9 cellular contexts compared by ENCODE assay signal in the genomic region with DNA sequence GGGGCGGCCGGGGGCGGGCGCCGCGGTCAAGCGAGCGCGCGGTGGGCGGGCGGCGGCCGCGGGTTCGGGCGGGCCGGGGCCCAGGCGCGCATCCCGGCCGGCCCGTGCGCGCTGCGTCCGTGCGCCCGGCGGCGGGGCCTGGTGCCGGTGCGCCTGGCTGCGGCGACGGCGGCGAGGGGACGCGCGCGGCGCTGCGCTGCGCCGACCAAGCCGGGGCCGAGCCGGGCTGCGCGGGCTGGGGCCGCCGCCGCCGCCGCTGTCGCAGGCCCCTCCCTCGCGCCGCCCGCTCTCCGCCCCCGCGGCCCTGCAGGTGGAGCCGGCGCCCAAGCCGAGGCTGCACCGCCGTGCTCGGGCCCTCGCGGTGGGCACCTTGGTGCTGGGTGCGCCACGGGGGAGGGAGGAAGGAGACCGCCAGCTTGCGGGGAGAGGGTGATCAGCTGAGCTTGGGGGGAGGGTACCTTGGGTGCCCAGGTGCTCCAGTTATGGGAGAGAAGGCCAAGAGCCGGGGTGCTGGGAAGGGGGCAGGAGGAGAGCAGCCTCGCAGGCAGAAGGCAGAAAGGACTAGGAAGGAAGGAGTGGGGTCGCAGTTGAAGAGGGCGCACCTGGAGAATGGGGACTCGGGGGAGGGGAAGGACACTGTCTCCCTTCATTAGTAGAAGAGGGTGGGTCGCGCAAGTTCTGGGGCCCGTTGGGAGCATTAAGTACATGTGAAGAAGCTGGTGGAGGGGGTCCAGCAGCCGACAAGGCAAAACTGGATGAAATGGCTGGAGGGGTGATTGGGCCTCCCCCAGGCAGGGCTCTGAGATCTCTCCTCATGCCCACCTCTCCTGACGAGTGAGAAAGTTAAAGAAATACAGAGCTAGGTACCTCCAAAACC. TPM values are rescaled to one million over a fixed set of nuclear protein-coding genes. Genes with fewer than 3 reads are reported as not detected.
DNase-seq lines count a peak whose midpoint lies in the region; ATAC-seq and TF ChIP-seq lines count a peak whose summit lies in the region.
"Had no signal": no experiment of that assay in that cellular context is flagged by ENCODE, and none has a peak within 500 bp of the region (broad histone marks: within the 10 kb centered on the region; RNA-seq: fewer than 3 reads in every experiment).

A gene (minus strand): TSS at position 228 of the 877 bp plus-strand sequence. CDS start 385 bp downstream, outside the sequence.

- H3K79me2 ChIP-seq in PC-9 (ENCODE audit: low read depth) = peaks cover 32% of the 10 kb centered on the region

- H4K20me1 ChIP-seq in PC-9 (ENCODE audit: insufficient read depth) = no peaks in the 10 kb centered on the region

- DNase-seq in NCI-H1105 treated with DMSO at 0.1 percent for 48 hours (lab: John Stamatoyannopoulos, UW) = peak; percentile 18
- no peak for DNase-seq in NCI-H1105 (lab: John Stamatoyannopoulos, UW)
- DNase-seq in PC-9 = peak in 1 of 2 experiments; percentile 52
- no peak for DNase-seq in heart left ventricle
- DNase-seq in prostate gland (ENCODE audit: low spot score) = no peak
- no peak for DNase-seq in NCI-H1436 (lab: John Stamatoyannopoulos, UW)
- no peak for DNase-seq in SKM-1 (lab: John Stamatoyannopoulos, UW; ENCODE audit: unreplicated experiment)
- DNase-seq in globus pallidus (ENCODE audit: low spot score) = no peak

- intact Hi-C loops in PC-9 (cut with micrococcal nuclease; ENCODE audit: unreplicated experiment) (loop anchor here (5.0 kb wide), 4 partner anchors 50 to 130 kb away; no protein-coding TSS in a partner anchor), heart left ventricle (cut with DNase I) (loop anchor here in 1 of 10 donors (5.0 kb wide), 1 partner anchor 75 kb away; no protein-coding TSS in a partner anchor), prostate gland (cut with DNase I) (no loop called here)

- H3K27ac ChIP-seq in PC-9 (peak within 1 kb of the TSS; percentile 69), heart left ventricle (no peak within 1 kb of the TSS), prostate gland (peak within 1 kb of the TSS; percentile 67 to 78)

- no peak for TF ChIP-seq POLR2A in heart left ventricle (IDR thresholded peaks at IDR 0.05)
- TF ChIP-seq POLR2A in prostate gland (IDR thresholded peaks at IDR 0.05) = no peak

- TF ChIP-seq CTCF in PC-9 (conservative IDR thresholded peaks at IDR 0.05) (no peak), heart left ventricle (IDR thresholded peaks at IDR 0.05) (no peak), prostate gland (IDR thresholded peaks at IDR 0.05) (no peak)

- no TSS peak for BruUV-seq in PC-9 (replicated peaks; lab: Mats Ljungman, UMichigan)

- no peaks in the 10 kb centered on the region for H3K9me2 ChIP-seq in PC-9 (ENCODE audit: insufficient read depth)

- ATAC-seq in heart left ventricle = peak in 2 of 4 donors; percentile 16 to 20

- H3K27me3 ChIP-seq in PC-9 (ENCODE audit: insufficient read depth, low read depth) = no peaks in the 10 kb centered on the region
- H3K27me3 ChIP-seq in heart left ventricle = peaks cover 0 to 62% (median 20%) of the 10 kb centered on the region in 9 donors
- H3K27me3 ChIP-seq in prostate gland (replicated peaks; ENCODE audit: insufficient read depth) = no peaks in the 10 kb centered on the region

- no peaks in the 10 kb centered on the region for H3K36me3 ChIP-seq in PC-9 (ENCODE audit: low read depth)
- no peaks in the 10 kb centered on the region for H3K36me3 ChIP-seq in heart left ventricle
- H3K36me3 ChIP-seq in prostate gland = no peaks in the 10 kb centered on the region

- peak within 1 kb of the TSS; percentile 79; the same call in 1 of the 2 replicates for H2AFZ ChIP-seq in PC-9

- POLR2A ChIA-PET in PC-9 (lab: Charles Lee; ENCODE audit: unreplicated experiment) = no interaction called here

- WGBS in heart left ventricle, 4 donors = 2 to 12% (median 4%) methylated on average over 17 to 86 of the region's 86 CpGs
- WGBS in prostate gland = 4% methylated on average over 58 of the region's 86 CpGs

- H3K4me3 ChIP-seq in PC-9 = peak within 1 kb of the TSS; percentile 69
- H3K4me3 ChIP-seq in heart left ventricle = peak within 1 kb of the TSS in 10 of 12 donors; percentile 11 to 60 (median 51)
- peak within 1 kb of the TSS; percentile 41 to 51 for H3K4me3 ChIP-seq in prostate gland

- H3K9me3 ChIP-seq in PC-9 (ENCODE audit: insufficient read depth, low read depth) (no peaks in the 10 kb centered on the region), heart left ventricle (no peaks in the 10 kb centered on the region), prostate gland (no peaks in the 10 kb centered on the region)

- 0 out of 2 replicates have a peak, but pooled peaks cover 3% of the 10 kb centered on the region for H3F3A ChIP-seq in PC-9 (ENCODE audit: insufficient read depth, low read depth)

- CTCF ChIA-PET in PC-9 (lab: Charles Lee) = interaction anchor here (0.6 to 0.7 kb wide), 3 partner anchors 67 to 192 kb away, joined by 3 to 10 read pairs (median 3); no protein-coding TSS in a partner anchor

- H3K4me1 ChIP-seq in PC-9 (replicated peaks; ENCODE audit: insufficient read depth) = peaks cover 5% of the 10 kb centered on the region
- peaks cover 0 to 21% (median 0%) of the 10 kb centered on the region in 12 donors for H3K4me1 ChIP-seq in heart left ventricle
- H3K4me1 ChIP-seq in prostate gland (replicated peaks) = no peaks in the 10 kb centered on the region

- H3K4me2 ChIP-seq in PC-9 = peak within 1 kb of the TSS; percentile 82

RNA-seq across cellular contexts. Expression of the gene that starts here (rescaled TPM):
- total RNA-seq in PC-9 (2021) (32.9 and 40.9 TPM in 2 replicates), heart left ventricle (10 to 100 TPM in 3 of 9 donors, 1 to 10 TPM in 6; 4.5 to 20.0 (median 8.0) TPM), prostate gland (10 to 100 TPM in 1 of 2 donors, 1 to 10 TPM in 1; 8.0 to 10.4 TPM)
- polyA plus RNA-seq in heart left ventricle = 1 to 10 TPM in 1 of 2 donors, under 1 TPM in 1; 0.22 to 1.3 TPM
- total RNA-seq: activated naive CD4-positive, alpha-beta T cell treated with anti-CD3 and anti-CD28 coated beads, Interleukin-2, amount 50 U/mL, for 72 hours had no signal

Comparison
In these comparisons a context has a peak if more than half of its experiments do, and no peak if none do; other contexts are left out.
1. H3K27ac ChIP-seq: peak in PC-9 (single experiment) and prostate gland (2 of 2); none in heart left ventricle (0 of 12).
2. Peak in every context shown above with its lines, with median percentiles within 50 percentile points of each other: H3K4me3 ChIP-seq.